Comparison of ENCODE assay signal across 20 cellular contexts in genomic region chr11:130322126-130322525, GRCh38. TPM values are rescaled to one million over a fixed set of nuclear protein-coding genes. Genes with fewer than 3 reads are reported as not detected.
A peak's percentile ranks its signal among the peaks of the same experiment; 100 is the strongest.
DNase-seq lines count a peak whose midpoint lies in the region; ATAC-seq, FAIRE-seq and TF ChIP-seq lines count a peak whose summit lies in the region.
"Had no signal": no experiment of that assay in that cellular context is flagged by ENCODE, and none has a peak within 500 bp of the region (broad histone marks: within the 10 kb centered on the region; RNA-seq: fewer than 3 reads in every experiment).

No MANE protein-coding gene starts in this region.

- H3K23me2 ChIP-seq in H1 (ENCODE audit: low read depth, low read length), result no peaks in the 10 kb centered on the region; the same call in 1 of the 2 replicates

- TF ChIP-seq CTCF in HEK293 (tag by site-specific recombination; IDR thresholded peaks at IDR 0.05), result no peak
- no peak for TF ChIP-seq CTCF in astrocyte (IDR thresholded peaks at IDR 0.05; ENCODE audit: insufficient read depth, low read depth, low read length)
- no peak for TF ChIP-seq CTCF in H1 (IDR thresholded peaks at IDR 0.05; ENCODE audit: control extremely low read depth in 1 of 3, insufficient read depth in 1 of 3, low read depth in 1 of 3, low read length in 3 of 3)
- no peak for TF ChIP-seq CTCF in CD14-positive monocyte (IDR thresholded peaks at IDR 0.05)

- H3K27me3 ChIP-seq in astrocyte (ENCODE audit: insufficient read depth, low read length), result peaks cover 2% of the 10 kb centered on the region
- no peaks in the 10 kb centered on the region for H3K27me3 ChIP-seq in H1 (replicated peaks in 1 of 4; ENCODE audit: control insufficient read depth in 3 of 4, extremely low read depth in 1 of 4, insufficient read depth in 3 of 4, low read length in 3 of 4)
- no peaks in the 10 kb centered on the region for H3K27me3 ChIP-seq in thymus (ENCODE audit: control insufficient read depth, insufficient read depth)
- H3K27me3 ChIP-seq: BLaER1 treated with 17β-estradiol and CSF1 and Interleukin-3, amounts not matched to agents 10 nM and 100 nM had no signal

- H3K36me3 Mint-ChIP-seq in astrocyte (ENCODE audit: low read depth, unreplicated experiment) (peaks cover 10% of the 10 kb centered on the region), CD14-positive monocyte (no peaks in the 10 kb centered on the region)
- H3K36me3 Mint-ChIP-seq: CD4-positive, CD25-positive, alpha-beta regulatory T cell had no signal

- H4K5ac ChIP-seq in H1 (ENCODE audit: insufficient read length, low read depth, low read length), result no peak overlapping the region

- H3K27me3 Mint-ChIP-seq in astrocyte (ENCODE audit: low read depth, unreplicated experiment) (no peaks in the 10 kb centered on the region), CD14-positive monocyte (ENCODE audit: low read depth in 3 of 3) (peaks cover 0 to 2% (median 1%) of the 10 kb centered on the region in 3 donors)
- H3K27me3 Mint-ChIP-seq: B cell; CD4-positive, CD25-positive, alpha-beta regulatory T cell; CD8-positive, alpha-beta memory T cell had no signal

- no peak overlapping the region for H4K8ac ChIP-seq in H1 (ENCODE audit: extremely low read depth, insufficient read depth, low read length)

- POLR2A ChIA-PET in HEK293 (lab: Yijun Ruan, JAX) (no interaction called here), H1 (lab: Charles Lee; ENCODE audit: partially characterized antibody) (no interaction called here)

- peak overlapping the region; percentile 83 for H2BK20ac ChIP-seq in H1 (ENCODE audit: low read length)

- H3K4me1 ChIP-seq in HEK293 (ENCODE audit: control insufficient read depth, insufficient read depth, low read length), result no peaks in the 10 kb centered on the region
- H3K4me1 ChIP-seq in astrocyte (ENCODE audit: insufficient read depth, low read length), result peaks cover 9% of the 10 kb centered on the region
- peaks cover 0 to 4% (median 2%) of the 10 kb centered on the region in 4 experiments; a peak in 3 of 7 replicates for H3K4me1 ChIP-seq in H1 (replicated peaks in 1 of 4; ENCODE audit: control insufficient read depth in 3 of 4, insufficient read depth in 4 of 4, low read length in 3 of 4)
- H3K4me1 ChIP-seq in thymus (ENCODE audit: control insufficient read depth, insufficient read depth, low read length), result no peaks in the 10 kb centered on the region
- H3K4me1 ChIP-seq: BLaER1 treated with 17β-estradiol and CSF1 and Interleukin-3, amounts not matched to agents 10 nM and 100 nM had no signal

- no peak for ATAC-seq in HG02588 (IDR thresholded peaks at IDR 0.05; ENCODE audit: unreplicated experiment)
- ATAC-seq: GM12878 had no signal

- no peak overlapping the region for H4K91ac ChIP-seq in H1 (replicated peaks; ENCODE audit: insufficient read length, low read length)

- peaks cover 11% of the 10 kb centered on the region for H3K4me1 Mint-ChIP-seq in astrocyte (ENCODE audit: low read depth, unreplicated experiment)
- H3K4me1 Mint-ChIP-seq in CD14-positive monocyte, result no peaks in the 10 kb centered on the region
- H3K4me1 Mint-ChIP-seq: B cell; CD4-positive, CD25-positive, alpha-beta regulatory T cell; CD8-positive, alpha-beta memory T cell had no signal

- H2BK5ac ChIP-seq in H1 (ENCODE audit: low read depth, low read length), result peak overlapping the region; percentile 76

- H3K79me1 ChIP-seq in H1 (ENCODE audit: low read depth, low read length), result no peaks in the 10 kb centered on the region

- H3K36me3 ChIP-seq in HEK293 (ENCODE audit: control insufficient read depth in 2 of 2, insufficient read depth in 1 of 2, low read length in 2 of 2) (no peaks in the 10 kb centered on the region), astrocyte (ENCODE audit: insufficient read depth, low read length) (no peaks in the 10 kb centered on the region), H1 (ENCODE audit: control insufficient read depth in 2 of 4, insufficient read depth in 4 of 4, low read length in 3 of 4) (no peaks in the 10 kb centered on the region; a peak in 1 of 8 replicates), thymus (ENCODE audit: control insufficient read depth, insufficient read depth) (no peaks in the 10 kb centered on the region)

- peak overlapping the region; percentile 95 for H2BK12ac ChIP-seq in H1 (ENCODE audit: low read depth, low read length)

- CTCF ChIA-PET in HEK293 (lab: Yijun Ruan, JAX), result interaction anchor here (1.2 kb wide), 1 partner anchor 203 kb away, joined by 3 read pairs; no protein-coding TSS in a partner anchor
- CTCF ChIA-PET in H1 (lab: Charles Lee; ENCODE audit: partially characterized antibody), result interaction anchor here (0.6 to 1.9 kb wide), 2 partner anchors 11 to 519 kb away, joined by 3 to 5 read pairs; no protein-coding TSS in a partner anchor

- H3K4me3 ChIP-seq in HEK293 (ENCODE audit: low read depth, low read length) (no peak overlapping the region), astrocyte (ENCODE audit: insufficient read depth, low read depth, low read length) (no peak overlapping the region), H1 (ENCODE audit: extremely low read depth in 1 of 4, insufficient read depth in 2 of 4, low read depth in 3 of 4, low read length in 4 of 4) (no peak overlapping the region), thymus (ENCODE audit: low read length) (no peak overlapping the region)
- H3K4me3 ChIP-seq: BLaER1 treated with 17β-estradiol and CSF1 and Interleukin-3, amounts not matched to agents 10 nM and 100 nM; GM12878; GM23248 had no signal

- TF ChIP-seq EP300 in H1 (IDR thresholded peaks at IDR 0.05; ENCODE audit: borderline replicate concordance in 1 of 2, low read depth in 2 of 2, low read length in 2 of 2), result no peak

- peaks cover 20% of the 10 kb centered on the region for H3K9me3 Mint-ChIP-seq in astrocyte (ENCODE audit: unreplicated experiment)
- H3K9me3 Mint-ChIP-seq in CD14-positive monocyte, result peaks cover 4 to 26% (median 14%) of the 10 kb centered on the region in 7 donors

- H2AK5ac ChIP-seq in H1 (ENCODE audit: low read depth, low read length), result peak overlapping the region; percentile 43; the same call in 1 of the 2 replicates

- no peak overlapping the region for H3K56ac ChIP-seq in H1 (replicated peaks; ENCODE audit: insufficient read length, low read depth, low read length)

- no peak overlapping the region for H2AFZ ChIP-seq in astrocyte (ENCODE audit: low read depth, low read length)
- no peak overlapping the region for H2AFZ ChIP-seq in H1 (ENCODE audit: low read length)
- H2AFZ ChIP-seq: GM23248 had no signal

- H3K27ac ChIP-seq in HEK293 (ENCODE audit: extremely low read depth, low read depth, low read length) (no peak overlapping the region), astrocyte (ENCODE audit: low read depth, low read length) (no peak overlapping the region), H1 (ENCODE audit: low read depth, low read length) (peak overlapping the region; percentile 60), thymus (ENCODE audit: low read depth) (peak overlapping the region; percentile 47)
- H3K27ac ChIP-seq: BLaER1 treated with 17β-estradiol and CSF1 and Interleukin-3, amounts not matched to agents 10 nM and 100 nM; GM23248 had no signal

- H3K9ac ChIP-seq in astrocyte (ENCODE audit: low read length), result no peak overlapping the region
- H3K9ac ChIP-seq in H1 (replicated peaks in 1 of 4; ENCODE audit: extremely low read depth in 1 of 4, low read depth in 3 of 4, low read length in 3 of 4), result 0 out of 7 replicates have a peak overlapping the region, but pooled peaks of 2 of the 4 experiments have one; percentile 1 to 41
- H3K9ac ChIP-seq: BLaER1 treated with 17β-estradiol and CSF1 and Interleukin-3, amounts not matched to agents 10 nM and 100 nM; GM23248 had no signal

- no peak overlapping the region for H3K14ac ChIP-seq in H1 (ENCODE audit: insufficient read length)

- intact Hi-C loops in CD14-positive monocyte (cut with micrococcal nuclease), result no loop called here

- DNase-seq in astrocyte (ENCODE audit: low read depth) (no peak), H1 (ENCODE audit: low read depth in 1 of 2, low spot score in 2 of 2) (no peak), CD14-positive monocyte (ENCODE audit: low spot score) (no peak), NCI-H345 treated with DMSO at 0.1 percent for 48 hours (lab: John Stamatoyannopoulos, UW; ENCODE audit: unreplicated experiment) (no peak)
- DNase-seq: CD4-positive, CD25-positive, alpha-beta regulatory T cell; CD8-positive, alpha-beta memory T cell; COR-L47; DMS 273 treated with DMSO at 0.1 percent for 48 hours; DMS53; DND-41; EL; GM23248; HCEC 1CT had no signal

- no peak for FAIRE-seq in astrocyte (lab: Jason Lieb, UNC)
- FAIRE-seq in H1 (lab: Jason Lieb, UNC), result peak; percentile 66
- FAIRE-seq: GM12878, H54 had no signal

- no peak overlapping the region for H3K4me2 ChIP-seq in astrocyte (ENCODE audit: low read length)
- no peak overlapping the region for H3K4me2 ChIP-seq in H1 (ENCODE audit: insufficient read depth in 1 of 2, low read depth in 2 of 2, low read length in 2 of 2)
- H3K4me2 ChIP-seq: BLaER1 treated with 17β-estradiol and CSF1 and Interleukin-3, amounts not matched to agents 10 nM and 100 nM had no signal

- H2BK15ac ChIP-seq in H1 (ENCODE audit: low read length), result no peak overlapping the region

- no peak overlapping the region for H3K23ac ChIP-seq in H1 (ENCODE audit: insufficient read length)

- peak in 1 of 2 experiments; percentile 43; a peak in 1 of 3 replicates for TF ChIP-seq POLR2A in H1 (IDR thresholded peaks at IDR 0.05; ENCODE audit: control extremely low read depth in 1 of 2, low read depth in 2 of 2, low read length in 2 of 2)

- 83% methylated on average over 5 of the region's 5 CpGs; no CpG with 5 or more reads in 1 of the 2 experiments for WGBS in H1 (ENCODE audit: extremely low coverage in 1 of 2, insufficient coverage in 1 of 2, insufficient read length in 1 of 2, insufficient replicate concordance in 2 of 2, low coverage in 1 of 2, low lambda C conversion rate in 2 of 2, missing lambda C conversion rate in 1 of 2), 2 experiments
- 93% methylated on average over 5 of the region's 5 CpGs for WGBS in thymus

- H3K4ac ChIP-seq in H1 (replicated peaks; ENCODE audit: insufficient read length, low read depth, low read length), result no peak overlapping the region

- no peak overlapping the region for H2BK120ac ChIP-seq in H1 (replicated peaks; ENCODE audit: low read depth, low read length)

- no peak for TF ChIP-seq RAD21 in H1 (IDR thresholded peaks at IDR 0.05 in 1 of 2, conservative IDR thresholded peaks at IDR 0.05 in 1 of 2; ENCODE audit: low read depth in 2 of 2, low read length in 2 of 2)

- H4K20me1 ChIP-seq in astrocyte (ENCODE audit: insufficient read depth, low read length) (no peaks in the 10 kb centered on the region), H1 (replicated peaks in 1 of 2; ENCODE audit: control insufficient read depth in 1 of 2, insufficient read depth in 2 of 2, low read length in 2 of 2) (no peaks in the 10 kb centered on the region)
- H4K20me1 ChIP-seq: BLaER1 treated with 17β-estradiol and CSF1 and Interleukin-3, amounts not matched to agents 10 nM and 100 nM had no signal

- H3K79me2 ChIP-seq in astrocyte (ENCODE audit: insufficient read depth, low read length), result no peaks in the 10 kb centered on the region
- H3K79me2 ChIP-seq in H1 (ENCODE audit: control insufficient read depth in 1 of 2, insufficient read depth in 2 of 2, low read length in 2 of 2), result no peaks in the 10 kb centered on the region

- H3K9me3 ChIP-seq in HEK293 (ENCODE audit: control insufficient read depth, insufficient read depth, low read depth, low read length) (no peaks in the 10 kb centered on the region), astrocyte (ENCODE audit: insufficient read depth, low read depth, low read length) (peaks cover 10% of the 10 kb centered on the region), H1 (ENCODE audit: insufficient read depth in 2 of 2, low read depth in 1 of 2, low read length in 1 of 2) (no peaks in the 10 kb centered on the region), thymus (ENCODE audit: control insufficient read depth) (no peaks in the 10 kb centered on the region)

- H3K18ac ChIP-seq in H1 (ENCODE audit: extremely low read depth, low read length), result peak overlapping the region; percentile 40; the same call in 1 of the 2 replicates

- H3K27ac Mint-ChIP-seq in astrocyte (ENCODE audit: unreplicated experiment) (peak overlapping the region; percentile 35), CD14-positive monocyte (no peak overlapping the region)
- H3K27ac Mint-ChIP-seq: B cell; CD4-positive, CD25-positive, alpha-beta regulatory T cell; CD8-positive, alpha-beta memory T cell had no signal

- H3K4me3 Mint-ChIP-seq in astrocyte (ENCODE audit: unreplicated experiment) (no peak overlapping the region), CD14-positive monocyte (no peak overlapping the region)
- H3K4me3 Mint-ChIP-seq: B cell; CD4-positive, CD25-positive, alpha-beta regulatory T cell; CD8-positive, alpha-beta memory T cell had no signal

RNA-seq across cellular contexts. Expression of gene ZBTB44, which starts 7.4 kb away (rescaled TPM):
- 25.3 and 26.2 TPM in 2 replicates for total RNA-seq in astrocyte
- 146 and 158 TPM in 2 replicates for total RNA-seq in H1 (2021; fragmentation: NEBNext Ultra II Directional; extraction: Animal tissue kit (Norgen Biotek cat#: 25700))
- polyA plus RNA-seq in H1 (2011; rRNA removed) (32.8 and 37.2 TPM in 2 replicates), thymus (31.1 TPM), CD14-positive monocyte (1 to 10 TPM; 2.4 to 2.7 TPM)
- 45.3 TPM for polyA plus RNA-seq in H1 (2011; cell fraction: cytosol; rRNA removed)
- polyA plus RNA-seq in H1 (2011; cell fraction: nucleus; rRNA removed), result 86.1 TPM
- 35.6 to 70.6 TPM (median 53.9 TPM) in 4 replicates for polyA plus RNA-seq in H1 (2012, experiment 1 of 2)
- 8.2 TPM for polyA plus RNA-seq in H1 (2012, experiment 2 of 2)
- polyA plus RNA-seq in H1 (2013, experiment 1 of 2), result 64.8 TPM
- 64.3 TPM for polyA plus RNA-seq in H1 (2013, experiment 2 of 2)
- polyA minus RNA-seq in H1 (2011; rRNA and poly(A)+ RNA removed), result 263 and 353 TPM in 2 replicates
- polyA minus RNA-seq in H1 (2011; cell fraction: cytosol; rRNA and poly(A)+ RNA removed), result 123 TPM
- 333 TPM for polyA minus RNA-seq in H1 (2011; cell fraction: nucleus; rRNA and poly(A)+ RNA removed)

Comparison
In these comparisons a context has a peak if more than half of its experiments do, and no peak if none do; other contexts are left out.
1. H3K27ac ChIP-seq: peak in H1 (single experiment) and thymus (single experiment); none in HEK293 (single experiment) and astrocyte (single experiment).